ENCODE assay signal across 27 cellular contexts in the genomic region with DNA sequence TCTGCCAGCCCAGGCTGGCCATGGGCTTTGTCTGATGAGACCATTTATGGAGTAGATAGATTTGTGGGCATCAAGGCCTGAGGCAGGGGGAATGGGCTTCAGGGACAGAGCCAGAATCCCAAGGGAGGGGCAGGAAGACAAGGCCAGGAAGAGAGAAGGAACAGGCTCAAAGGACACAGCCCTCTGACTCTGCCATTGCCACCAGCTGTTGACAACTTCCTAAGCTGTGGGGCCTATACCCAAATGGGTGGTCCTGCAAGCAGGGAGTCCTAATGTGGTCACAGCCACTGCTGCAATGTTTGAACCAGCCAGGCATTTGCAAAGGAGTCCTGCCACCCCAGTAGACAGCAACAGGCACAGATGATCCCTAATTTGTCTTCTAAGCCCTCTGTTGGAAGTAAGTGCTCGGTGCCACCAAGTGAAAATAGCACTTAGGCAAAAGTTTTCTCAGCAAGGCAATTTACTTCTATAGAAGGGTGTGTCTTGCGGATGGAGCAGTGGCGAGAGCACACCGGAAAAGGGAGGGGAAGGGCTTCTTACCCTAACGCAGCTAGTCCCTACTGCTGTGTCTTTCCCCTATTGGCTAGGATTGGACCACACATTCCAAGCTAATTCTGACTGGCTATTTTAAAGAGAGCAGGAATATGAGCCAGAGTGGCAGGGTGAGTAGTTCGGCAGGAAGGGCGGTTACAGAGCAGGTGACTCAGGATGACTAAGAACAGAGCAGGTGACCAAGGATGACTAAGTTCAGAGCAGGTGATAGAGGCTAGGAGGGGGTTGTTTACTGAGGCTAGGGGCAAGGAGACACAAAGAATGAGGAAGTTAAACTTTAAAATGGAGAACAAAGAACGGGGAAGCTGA. TPM values are rescaled to one million over a fixed set of nuclear protein-coding genes. Genes with fewer than 3 reads are reported as not detected.
DNase-seq lines count a peak whose midpoint lies in the region; ATAC-seq and TF ChIP-seq lines count a peak whose summit lies in the region.
"Had no signal": no experiment of that assay in that cellular context is flagged by ENCODE, and none has a peak within 500 bp of the region (broad histone marks: within the 10 kb centered on the region; RNA-seq: fewer than 3 reads in every experiment).

No MANE protein-coding gene starts in this region.

- H3K27me3 ChIP-seq in kidney epithelial cell (ENCODE audit: control insufficient read depth, insufficient read depth, low read length) (no peaks in the 10 kb centered on the region), uterus (no peaks in the 10 kb centered on the region)

- no peaks in the 10 kb centered on the region for H3K4me1 ChIP-seq in uterus

- intact Hi-C loops in CD14-positive monocyte (cut with micrococcal nuclease): no loop called here
- intact Hi-C loops in uterus (cut with DNase I; ENCODE audit: low total_unique reads): no loop called here
- intact Hi-C loops in Right ventricle myocardium superior (cut with DNase I): no loop called here

- no peaks in the 10 kb centered on the region for H3K9me3 ChIP-seq in uterus

- TF ChIP-seq CTCF in CD14-positive monocyte (IDR thresholded peaks at IDR 0.05): no peak
- no peak for TF ChIP-seq CTCF in kidney epithelial cell (IDR thresholded peaks at IDR 0.05; ENCODE audit: insufficient read depth, low read length, poor library complexity, severe bottlenecking)
- TF ChIP-seq CTCF in uterus (IDR thresholded peaks at IDR 0.05): no peak

- no peak overlapping the region for H3K4me3 Mint-ChIP-seq in CD14-positive monocyte
- H3K4me3 Mint-ChIP-seq: activated B cell treated with CpG ODN at 0.5 μM for 24 hours; activated CD4-positive, alpha-beta memory T cell treated with anti-CD3 and anti-CD28 coated beads, Interleukin-2, amount 10 ng/mL, durations not matched to agents 7 days and 5 days; CD8-positive, alpha-beta memory T cell; dendritic cell treated with granulocyte-macrophage colony-stimulating factor and Interleukin-4, amounts not matched to agents 40 ng/mL and 50 ng/mL, for 4 days; natural killer cell treated with Interleukin-12 subunit alpha and Interleukin-12 subunit beta and Interleukin-15 and Interleukin-18, amount 100 ng/mL, for 72 hours had no signal

- TF ChIP-seq POLR2A in uterus (IDR thresholded peaks at IDR 0.05): no peak

- no peaks in the 10 kb centered on the region for H3K4me1 Mint-ChIP-seq in CD14-positive monocyte
- H3K4me1 Mint-ChIP-seq: activated B cell treated with CpG ODN at 0.5 μM for 24 hours; activated CD4-positive, alpha-beta memory T cell treated with anti-CD3 and anti-CD28 coated beads, Interleukin-2, amount 10 ng/mL, durations not matched to agents 7 days and 5 days; CD8-positive, alpha-beta memory T cell had no signal

- H3K36me3 ChIP-seq in kidney epithelial cell (ENCODE audit: control insufficient read depth, insufficient read depth, low read length) (no peaks in the 10 kb centered on the region), uterus (no peaks in the 10 kb centered on the region)

- H3K27me3 Mint-ChIP-seq in CD14-positive monocyte (ENCODE audit: low read depth in 3 of 3): peaks cover 7 to 18% (median 17%) of the 10 kb centered on the region in 3 donors

- H3K9me3 Mint-ChIP-seq in CD14-positive monocyte: peaks cover 7 to 22% (median 18%) of the 10 kb centered on the region in 7 donors
- H3K9me3 Mint-ChIP-seq: natural killer cell treated with Interleukin-12 subunit alpha and Interleukin-12 subunit beta and Interleukin-15 and Interleukin-18, amount 100 ng/mL, for 72 hours had no signal

- H3K4me3 ChIP-seq in kidney epithelial cell (ENCODE audit: low read depth, low read length) (no peak overlapping the region), uterus (no peak overlapping the region)

- H3K27ac ChIP-seq in uterus: no peak overlapping the region

- peak overlapping the region in 1 of 7 donors; percentile 48 for H3K27ac Mint-ChIP-seq in CD14-positive monocyte
- H3K27ac Mint-ChIP-seq: activated B cell treated with CpG ODN at 0.5 μM for 24 hours; activated CD4-positive, alpha-beta memory T cell treated with anti-CD3 and anti-CD28 coated beads, Interleukin-2, amount 10 ng/mL, durations not matched to agents 7 days and 5 days; dendritic cell treated with granulocyte-macrophage colony-stimulating factor and Interleukin-4, amounts not matched to agents 40 ng/mL and 50 ng/mL, for 4 days; natural killer cell treated with Interleukin-12 subunit alpha and Interleukin-12 subunit beta and Interleukin-15 and Interleukin-18, amount 100 ng/mL, for 72 hours had no signal

- peaks cover 0 to 4% of the 10 kb centered on the region in 2 donors for H3K36me3 Mint-ChIP-seq in CD14-positive monocyte
- H3K36me3 Mint-ChIP-seq: CD8-positive, alpha-beta memory T cell; natural killer cell treated with Interleukin-12 subunit alpha and Interleukin-12 subunit beta and Interleukin-15 and Interleukin-18, amount 100 ng/mL, for 72 hours had no signal

- ATAC-seq in Right ventricle myocardium superior (ENCODE audit: poor library complexity): no peak
- ATAC-seq: natural killer cell treated with Interleukin-12 subunit alpha and Interleukin-12 subunit beta and Interleukin-15 and Interleukin-18, amount 100 ng/mL, for 72 hours had no signal

- DNase-seq in CD14-positive monocyte (ENCODE audit: low spot score) (peak; percentile 41), ELR (ENCODE audit: low read depth) (peak; percentile 3), SW480 (ENCODE audit: low spot score) (peak; percentile 38), kidney epithelial cell (ENCODE audit: low read depth) (peak; percentile 16), uterus (no peak), NCI-H2196 treated with DMSO at 0.1 percent for 48 hours (lab: John Stamatoyannopoulos, UW; ENCODE audit: unreplicated experiment) (no peak), cortex of kidney (lab: John Stamatoyannopoulos, UW) (no peak), Right ventricle myocardium superior (no peak)
- DNase-seq: activated B cell treated with CpG ODN at 0.5 μM for 24 hours; activated CD4-positive, alpha-beta memory T cell treated with anti-CD3 and anti-CD28 coated beads, Interleukin-2, amount 10 ng/mL, durations not matched to agents 7 days and 5 days; activated gamma-delta T cell; activated T-cell treated with anti-CD3 and anti-CD28 coated beads for 4 hours; CD8-positive, alpha-beta memory T cell; foreskin fibroblast; H7; hypothalamus; kidney; mesenchymal stem cell; NCI-H1417; NCI-H524; stimulated activated CD4-positive, alpha-beta T cell treated with anti-CD3 and anti-CD28 coated beads, Interleukin-2, amount 100 ng/mL, for 24 hours; stimulated activated naive CD4-positive, alpha-beta T cell had no signal

RNA-seq across cellular contexts. Expression of a gene that starts 47.2 kb away (rescaled TPM):
- polyA plus RNA-seq in CD14-positive monocyte: not detected
- total RNA-seq in kidney epithelial cell (not detected in 2 replicates), uterus (not detected), Right ventricle myocardium superior (not detected)
- total RNA-seq: activated B cell treated with CpG ODN at 0.5 μM for 24 hours; activated CD4-positive, alpha-beta memory T cell treated with anti-CD3 and anti-CD28 coated beads, Interleukin-2, amount 10 ng/mL, durations not matched to agents 7 days and 5 days; CD8-positive, alpha-beta memory T cell; endothelial cell of umbilical vein; kidney; natural killer cell treated with Interleukin-12 subunit alpha and Interleukin-12 subunit beta and Interleukin-15 and Interleukin-18, amount 100 ng/mL, for 72 hours; SK-MEL-5; skeletal muscle tissue had no signal
- polyA plus RNA-seq: CD8-positive, alpha-beta memory T cell; endothelial cell of umbilical vein had no signal

Comparison
In these comparisons a context has a peak if more than half of its experiments do, and no peak if none do; other contexts are left out.
1. DNase-seq: peak in CD14-positive monocyte (single experiment), ELR (single experiment), SW480 (single experiment) and kidney epithelial cell (single experiment); none in uterus (0 of 2), NCI-H2196 treated with DMSO at 0.1 percent for 48 hours (single experiment), cortex of kidney (single experiment) and Right ventricle myocardium superior (single experiment).